21 cellular contexts compared by ENCODE assay signal in the genomic region with DNA sequence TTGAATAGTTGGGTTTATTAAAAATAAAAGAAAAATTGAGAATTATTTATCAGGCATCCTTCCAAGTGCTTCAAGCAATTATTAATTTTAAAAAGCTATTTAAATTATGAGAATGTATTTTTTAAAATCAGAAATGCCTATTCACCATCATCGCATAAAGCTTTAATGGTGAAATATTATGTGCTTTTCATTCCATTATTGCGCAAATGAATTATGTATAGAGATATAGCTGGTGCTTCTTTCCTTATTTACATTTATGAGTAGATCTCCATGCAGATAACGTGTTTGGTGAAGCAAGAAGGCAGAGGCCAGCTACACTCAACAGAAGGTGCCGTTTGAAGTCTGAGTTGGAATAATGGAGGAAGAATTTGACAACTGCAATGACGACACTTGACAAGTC.
A peak's percentile ranks its signal among the peaks of the same experiment; 100 is the strongest.
DNase-seq lines count a peak whose midpoint lies in the region; ATAC-seq, FAIRE-seq and TF ChIP-seq lines count a peak whose summit lies in the region.
"Had no signal": no experiment of that assay in that cellular context is flagged by ENCODE, and none has a peak within 500 bp of the region (broad histone marks: within the 10 kb centered on the region; RNA-seq: fewer than 3 reads in every experiment).

No MANE protein-coding gene starts in this region.

- H3K4me1 ChIP-seq in K562 (replicated peaks in 1 of 2; ENCODE audit: control insufficient read depth in 2 of 2, insufficient read depth in 2 of 2, low read length in 2 of 2): no peaks in the 10 kb centered on the region
- H3K4me1 ChIP-seq in suprapubic skin: no peaks in the 10 kb centered on the region
- H3K4me1 ChIP-seq: A549; BLaER1 treated with 17β-estradiol and CSF1 and Interleukin-3, amounts not matched to agents 10 nM and 100 nM; Caco-2 had no signal

- TF ChIP-seq POLR2A in K562 (conservative IDR thresholded peaks at IDR 0.05) (no peak), suprapubic skin (IDR thresholded peaks at IDR 0.05) (no peak)

- H3K79me2 ChIP-seq in K562 (ENCODE audit: control insufficient read depth, insufficient read depth, low read length): no peaks in the 10 kb centered on the region

- WGBS in K562 (ENCODE audit: insufficient coverage, low coverage, missing lambda C conversion rate): 10% methylated on average over 5 of the region's 5 CpGs
- 65% methylated on average over 5 of the region's 5 CpGs for WGBS in suprapubic skin

- H3K36me3 ChIP-seq in K562 (ENCODE audit: control insufficient read depth, insufficient read depth, low read length) (no peaks in the 10 kb centered on the region), suprapubic skin (no peaks in the 10 kb centered on the region)
- H3K36me3 ChIP-seq: BLaER1 treated with 17β-estradiol and CSF1 and Interleukin-3, amounts not matched to agents 10 nM and 100 nM had no signal

- no peak overlapping the region for H3K4me2 ChIP-seq in K562 (ENCODE audit: insufficient read depth, low read length)
- H3K4me2 ChIP-seq: A549; BLaER1 treated with 17β-estradiol and CSF1 and Interleukin-3, amounts not matched to agents 10 nM and 100 nM had no signal

- no peaks in the 10 kb centered on the region for H3K27me3 Mint-ChIP-seq in T-helper 17 cell
- H3K27me3 Mint-ChIP-seq: B cell; CD4-positive, alpha-beta T cell had no signal

- CTCF ChIA-PET in K562 (lab: Yijun Ruan, JAX; ENCODE audit: low intra/inter-chr PET ratio): no interaction called here

- no peak overlapping the region for H2AFZ ChIP-seq in K562 (ENCODE audit: low read depth, low read length)

- H3K9me3 ChIP-seq in K562 (replicated peaks; ENCODE audit: control insufficient read depth, insufficient read depth, low read depth, low read length) (no peaks in the 10 kb centered on the region), T-helper 17 cell (ENCODE audit: control insufficient read depth, low read length, poor library complexity, severe bottlenecking) (no peaks in the 10 kb centered on the region), suprapubic skin (peaks cover 5% of the 10 kb centered on the region)

- H3K4me3 ChIP-seq in K562 (no peak overlapping the region), suprapubic skin (no peak overlapping the region)
- H3K4me3 ChIP-seq: A549; BLaER1 treated with 17β-estradiol and CSF1 and Interleukin-3, amounts not matched to agents 10 nM and 100 nM; GM12878 had no signal

- no TSS peak for BruUV-seq in K562 (replicated peaks; lab: Mats Ljungman, UMichigan)

- intact Hi-C loops in K562 (cut with micrococcal nuclease): no loop called here

- H3K36me3 Mint-ChIP-seq in T-helper 17 cell (ENCODE audit: low read depth): peaks cover 2% of the 10 kb centered on the region
- H3K36me3 Mint-ChIP-seq: CD8-positive, alpha-beta T cell had no signal

- no peak overlapping the region for H3K27ac Mint-ChIP-seq in T-helper 17 cell
- H3K27ac Mint-ChIP-seq: B cell; CD4-positive, alpha-beta T cell; CD8-positive, alpha-beta T cell had no signal

- in situ Hi-C loops in K562 (cut with MboI): no loop called here

- no peak overlapping the region for H3K4me3 Mint-ChIP-seq in T-helper 17 cell
- H3K4me3 Mint-ChIP-seq: B cell; CD4-positive, alpha-beta T cell; CD8-positive, alpha-beta T cell had no signal

- H3K27ac ChIP-seq in K562 (ENCODE audit: extremely low read depth, low read depth, low read length) (no peak overlapping the region), suprapubic skin (no peak overlapping the region)
- H3K27ac ChIP-seq: A549; BLaER1 treated with 17β-estradiol and CSF1 and Interleukin-3, amounts not matched to agents 10 nM and 100 nM; C4-2B had no signal

- DNase-seq in K562 (ENCODE audit: extremely low read depth in 1 of 4, low spot score in 3 of 4) (no peak), T-helper 17 cell (no peak), suprapubic skin (ENCODE audit: low spot score in 2 of 2) (no peak)
- DNase-seq: 8988T; AML-193; Caco-2; Calu3; CD4-positive, alpha-beta T cell; CD8-positive, alpha-beta T cell; DMS79 treated with DMSO at 0.1 percent for 48 hours; GDM1 had no signal

- H3K27me3 ChIP-seq in K562 (ENCODE audit: control insufficient read depth in 2 of 2, insufficient read depth in 2 of 2, low read length in 2 of 2) (peaks cover 0 to 20% of the 10 kb centered on the region in 2 experiments; a peak in 2 of 5 replicates), suprapubic skin (no peaks in the 10 kb centered on the region)
- H3K27me3 ChIP-seq: BLaER1 treated with 17β-estradiol and CSF1 and Interleukin-3, amounts not matched to agents 10 nM and 100 nM had no signal

- TF ChIP-seq CTCF in K562 (IDR thresholded peaks at IDR 0.05 in 2 of 3, conservative IDR thresholded peaks at IDR 0.05 in 1 of 3; ENCODE audit: insufficient read depth in 2 of 3, low read depth in 1 of 3, low read length in 3 of 3) (no peak), suprapubic skin (IDR thresholded peaks at IDR 0.05) (no peak)

- no peaks in the 10 kb centered on the region for H3K9me1 ChIP-seq in K562 (ENCODE audit: control insufficient read depth, insufficient read depth, low read length)

- no peak overlapping the region for H3K9ac ChIP-seq in K562 (ENCODE audit: insufficient read depth in 1 of 2, low read depth in 2 of 2, low read length in 2 of 2)
- H3K9ac ChIP-seq: BLaER1 treated with 17β-estradiol and CSF1 and Interleukin-3, amounts not matched to agents 10 nM and 100 nM had no signal

- no peak for TF ChIP-seq EP300 in K562 (IDR thresholded peaks at IDR 0.05; ENCODE audit: low read length)
- TF ChIP-seq EP300 in suprapubic skin (IDR thresholded peaks at IDR 0.05): no peak

- FAIRE-seq in A204.1 (lab: Jason Lieb, UNC) (peak; percentile 86), G401.6 (lab: Jason Lieb, UNC) (peak; percentile 17), K562 (lab: Jason Lieb, UNC) (no peak)
- FAIRE-seq: A549, D721Med, GM12878, GM12892, GM18507 had no signal

- POLR2A ChIA-PET in K562 (lab: Yijun Ruan, JAX): no interaction called here

- no peak for TF ChIP-seq RAD21 in K562 (CRISPR knock-in tag; conservative IDR thresholded peaks at IDR 0.05 in 1 of 2, IDR thresholded peaks at IDR 0.05 in 1 of 2)

- ATAC-seq in K562 (no peak), T-helper 17 cell (no peak)
- ATAC-seq: A549; CD8-positive, alpha-beta T cell; GM12878 had no signal

- no peaks in the 10 kb centered on the region for H4K20me1 ChIP-seq in K562 (replicated peaks; ENCODE audit: control insufficient read depth, insufficient read depth, low read length)
- H4K20me1 ChIP-seq: BLaER1 treated with 17β-estradiol and CSF1 and Interleukin-3, amounts not matched to agents 10 nM and 100 nM had no signal

- H3K4me1 Mint-ChIP-seq in T-helper 17 cell: no peaks in the 10 kb centered on the region
- H3K4me1 Mint-ChIP-seq: B cell had no signal

TF ChIP-seq in K562, 482 proteins besides CTCF, POLR2A, EP300 and RAD21:
- TF ChIP-seq CEBPG (CRISPR knock-in tag; IDR thresholded peaks at IDR 0.05) (no peak), CEBPG (tag; conservative IDR thresholded peaks at IDR 0.05 in 1 of 2, IDR thresholded peaks at IDR 0.05 in 1 of 2) (peak in 1 of 2 experiments; percentile 65; a peak in 2 of 4 replicates), CEBPB (tag; IDR thresholded peaks at IDR 0.05) (peak; percentile 53; the same call in 1 of the 2 replicates), ZNF224 (CRISPR knock-in tag; IDR thresholded peaks at IDR 0.05) (no peak)
